ENCODE assay signal across 24 cellular contexts in the genomic region with DNA sequence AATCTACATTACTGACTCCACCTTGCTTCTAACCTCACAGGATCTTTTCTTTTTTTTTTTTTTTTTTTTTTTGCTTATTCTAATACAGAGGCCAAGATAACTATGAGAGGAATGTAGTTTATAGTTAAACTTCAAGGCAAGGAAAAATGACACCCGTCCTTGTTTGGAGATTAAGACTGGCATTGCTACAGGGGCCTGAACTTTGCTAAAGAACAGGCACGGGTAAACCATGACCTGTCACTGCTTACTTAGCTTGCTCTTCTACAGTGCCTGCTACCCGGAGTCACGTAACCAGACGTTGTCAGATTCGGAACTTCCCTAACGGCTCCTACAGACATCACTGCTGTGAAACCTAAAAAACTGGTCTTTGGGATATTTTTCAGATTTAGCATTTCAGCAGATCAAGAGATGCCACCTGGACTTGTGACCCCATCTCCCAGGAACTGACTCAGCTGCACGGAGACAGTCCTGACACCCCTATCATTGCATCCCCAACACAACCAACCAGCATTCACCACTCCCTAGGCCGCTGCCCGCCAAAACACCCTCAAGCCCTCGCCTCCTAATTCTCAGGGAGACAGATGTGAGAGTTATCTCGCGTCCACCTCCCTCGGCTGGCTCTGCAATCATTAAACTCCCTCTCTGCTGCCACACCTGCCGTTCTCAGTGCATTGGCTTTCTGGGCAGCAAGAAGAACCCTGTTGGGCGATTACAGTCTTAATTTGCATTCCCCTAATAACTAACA. TPM values are rescaled to one million over a fixed set of nuclear protein-coding genes. Genes with fewer than 3 reads are reported as not detected.
DNase-seq lines count a peak whose midpoint lies in the region; ATAC-seq and TF ChIP-seq lines count a peak whose summit lies in the region.
"Had no signal": no experiment of that assay in that cellular context is flagged by ENCODE, and none has a peak within 500 bp of the region (broad histone marks: within the 10 kb centered on the region; RNA-seq: fewer than 3 reads in every experiment).

No MANE protein-coding gene starts in this region.

- H3K27ac Mint-ChIP-seq in activated naive CD8-positive, alpha-beta T cell treated with anti-CD3 and anti-CD28 coated beads, Interleukin-2, amount 10 ng/mL, durations not matched to agents 7 days and 5 days, result no peak overlapping the region
- no peak overlapping the region for H3K27ac Mint-ChIP-seq in activated naive CD8-positive, alpha-beta T cell treated with anti-CD3 and anti-CD28 coated beads, Interleukin-2, amount 50 U/mL, for 24 hours
- H3K27ac Mint-ChIP-seq in chondrocyte (ENCODE audit: unreplicated experiment), result peak overlapping the region; percentile 41
- H3K27ac Mint-ChIP-seq in nephron progenitor cell, result peak overlapping the region; percentile 58
- H3K27ac Mint-ChIP-seq: activated CD4-positive, alpha-beta memory T cell treated with anti-CD3 and anti-CD28 coated beads, Interleukin-2, amount 10 ng/mL, durations not matched to agents 7 days and 5 days; activated naive CD4-positive, alpha-beta T cell treated with anti-CD3 and anti-CD28 coated beads, Interleukin-2, amount 50 U/mL, for 24 hours; B cell; effector memory CD8-positive, alpha-beta T cell had no signal

- no peaks in the 10 kb centered on the region for H3K27me3 ChIP-seq in suprapubic skin
- no peaks in the 10 kb centered on the region for H3K27me3 ChIP-seq in upper lobe of left lung
- H3K27me3 ChIP-seq: esophagus squamous epithelium, transverse colon had no signal

- H3K36me3 Mint-ChIP-seq in activated naive CD8-positive, alpha-beta T cell treated with anti-CD3 and anti-CD28 coated beads, Interleukin-2, amount 10 ng/mL, durations not matched to agents 7 days and 5 days, result peaks cover 3% of the 10 kb centered on the region
- H3K36me3 Mint-ChIP-seq in activated naive CD8-positive, alpha-beta T cell treated with anti-CD3 and anti-CD28 coated beads, Interleukin-2, amount 50 U/mL, for 24 hours (ENCODE audit: low read depth), result peaks cover 13% of the 10 kb centered on the region
- peaks cover 19% of the 10 kb centered on the region for H3K36me3 Mint-ChIP-seq in chondrocyte (ENCODE audit: low read depth)
- peaks cover 34% of the 10 kb centered on the region for H3K36me3 Mint-ChIP-seq in nephron progenitor cell (ENCODE audit: low read depth)

- H3K4me3 ChIP-seq in suprapubic skin (no peak overlapping the region), upper lobe of left lung (no peak overlapping the region)
- H3K4me3 ChIP-seq: esophagus squamous epithelium, HAP-1, transverse colon had no signal

- no peak for TF ChIP-seq CTCF in chondrocyte (IDR thresholded peaks at IDR 0.05)
- no peak for TF ChIP-seq CTCF in nephron progenitor cell (IDR thresholded peaks at IDR 0.05)
- TF ChIP-seq CTCF in suprapubic skin (IDR thresholded peaks at IDR 0.05), result no peak
- no peak for TF ChIP-seq CTCF in upper lobe of left lung (IDR thresholded peaks at IDR 0.05)
- no peak for TF ChIP-seq CTCF in GM13977 (IDR thresholded peaks at IDR 0.05; ENCODE audit: extremely low read depth, insufficient read depth, missing control alignments)

- H3K9me3 Mint-ChIP-seq in activated naive CD8-positive, alpha-beta T cell treated with anti-CD3 and anti-CD28 coated beads, Interleukin-2, amount 10 ng/mL, durations not matched to agents 7 days and 5 days, result no peaks in the 10 kb centered on the region
- no peaks in the 10 kb centered on the region for H3K9me3 Mint-ChIP-seq in activated naive CD8-positive, alpha-beta T cell treated with anti-CD3 and anti-CD28 coated beads, Interleukin-2, amount 50 U/mL, for 24 hours
- H3K9me3 Mint-ChIP-seq in chondrocyte (ENCODE audit: low read depth) (no peaks in the 10 kb centered on the region), nephron progenitor cell (no peaks in the 10 kb centered on the region)
- H3K9me3 Mint-ChIP-seq: activated CD4-positive, alpha-beta memory T cell treated with anti-CD3 and anti-CD28 coated beads, Interleukin-2, amount 10 ng/mL, durations not matched to agents 7 days and 5 days; activated naive CD4-positive, alpha-beta T cell treated with anti-CD3 and anti-CD28 coated beads, Interleukin-2, amount 50 U/mL, for 24 hours; activated T-cell treated with anti-CD3 and anti-CD28 coated beads, Interleukin-2, amount 50 U/mL, for 4 hours; effector memory CD8-positive, alpha-beta T cell had no signal

- TF ChIP-seq POLR2A in suprapubic skin (IDR thresholded peaks at IDR 0.05), result no peak
- TF ChIP-seq POLR2A in upper lobe of left lung (IDR thresholded peaks at IDR 0.05), result no peak

- no peak for ATAC-seq in activated naive CD8-positive, alpha-beta T cell treated with anti-CD3 and anti-CD28 coated beads, Interleukin-2, amount 10 ng/mL, durations not matched to agents 7 days and 5 days (ENCODE audit: low read depth)
- ATAC-seq in activated naive CD8-positive, alpha-beta T cell treated with anti-CD3 and anti-CD28 coated beads, Interleukin-2, amount 50 U/mL, for 24 hours, result no peak
- no peak for ATAC-seq in HG03159 (IDR thresholded peaks at IDR 0.05; ENCODE audit: unreplicated experiment)
- ATAC-seq in upper lobe of left lung (ENCODE audit: low FRiP score in 2 of 2), result no peak
- ATAC-seq: activated T-cell treated with anti-CD3 and anti-CD28 coated beads, Interleukin-2, amount 50 U/mL, for 4 hours; effector memory CD8-positive, alpha-beta T cell; left lobe of liver had no signal

- WGBS in suprapubic skin, result 88% methylated on average over 16 of the region's 16 CpGs
- 83 to 88% methylated on average over 16 of the region's 16 CpGs for WGBS in upper lobe of left lung, 2 donors

- H3K4me1 Mint-ChIP-seq in activated naive CD8-positive, alpha-beta T cell treated with anti-CD3 and anti-CD28 coated beads, Interleukin-2, amount 10 ng/mL, durations not matched to agents 7 days and 5 days, result no peaks in the 10 kb centered on the region
- H3K4me1 Mint-ChIP-seq in activated naive CD8-positive, alpha-beta T cell treated with anti-CD3 and anti-CD28 coated beads, Interleukin-2, amount 50 U/mL, for 24 hours, result peaks cover 12% of the 10 kb centered on the region
- H3K4me1 Mint-ChIP-seq in chondrocyte (ENCODE audit: low read depth), result peaks cover 13% of the 10 kb centered on the region
- peaks cover 37% of the 10 kb centered on the region for H3K4me1 Mint-ChIP-seq in nephron progenitor cell
- H3K4me1 Mint-ChIP-seq: activated naive CD4-positive, alpha-beta T cell treated with anti-CD3 and anti-CD28 coated beads, Interleukin-2, amount 50 U/mL, for 24 hours had no signal

- H3K4me1 ChIP-seq in suprapubic skin, result no peaks in the 10 kb centered on the region
- H3K4me1 ChIP-seq in upper lobe of left lung, result peaks cover 0 to 4% (median 0%) of the 10 kb centered on the region in 4 donors
- H3K4me1 ChIP-seq: esophagus squamous epithelium, HAP-1 had no signal

- H3K4me3 Mint-ChIP-seq in activated naive CD8-positive, alpha-beta T cell treated with anti-CD3 and anti-CD28 coated beads, Interleukin-2, amount 10 ng/mL, durations not matched to agents 7 days and 5 days, result no peak overlapping the region
- H3K4me3 Mint-ChIP-seq in activated naive CD8-positive, alpha-beta T cell treated with anti-CD3 and anti-CD28 coated beads, Interleukin-2, amount 50 U/mL, for 24 hours, result no peak overlapping the region
- no peak overlapping the region for H3K4me3 Mint-ChIP-seq in chondrocyte (ENCODE audit: unreplicated experiment)
- no peak overlapping the region for H3K4me3 Mint-ChIP-seq in nephron progenitor cell
- H3K4me3 Mint-ChIP-seq: activated CD4-positive, alpha-beta memory T cell treated with anti-CD3 and anti-CD28 coated beads, Interleukin-2, amount 10 ng/mL, durations not matched to agents 7 days and 5 days; activated naive CD4-positive, alpha-beta T cell treated with anti-CD3 and anti-CD28 coated beads, Interleukin-2, amount 50 U/mL, for 24 hours; activated T-cell treated with anti-CD3 and anti-CD28 coated beads, Interleukin-2, amount 50 U/mL, for 4 hours; B cell; effector memory CD8-positive, alpha-beta T cell had no signal

- DNase-seq in activated naive CD8-positive, alpha-beta T cell treated with anti-CD3 and anti-CD28 coated beads, Interleukin-2, amount 10 ng/mL, durations not matched to agents 7 days and 5 days, result peak; percentile 15
- DNase-seq in activated naive CD8-positive, alpha-beta T cell treated with anti-CD3 and anti-CD28 coated beads, Interleukin-2, amount 50 U/mL, for 24 hours, result no peak
- DNase-seq in chondrocyte (ENCODE audit: low spot score) (peak; percentile 57), nephron progenitor cell (no peak), suprapubic skin (ENCODE audit: low spot score in 2 of 2) (peak; percentile 41 to 59), upper lobe of left lung (no peak), GM13977 (ENCODE audit: low spot score) (no peak)
- DNase-seq: activated CD4-positive, alpha-beta memory T cell treated with anti-CD3 and anti-CD28 coated beads, Interleukin-2, amount 10 ng/mL, durations not matched to agents 7 days and 5 days; activated T-cell treated with anti-CD3 and anti-CD28 coated beads, Interleukin-2, amount 50 U/mL, for 4 hours; DND-41; effector memory CD8-positive, alpha-beta T cell; esophagus squamous epithelium; NCI-H1092 treated with DMSO at 0.1 percent for 48 hours; NCI-H446 treated with DMSO at 0.1 percent for 48 hours; NK-92 treated with Interleukin-12 subunit alpha and Interleukin-12 subunit beta, amount 100 ng/mL, for 24 hours; stimulated activated CD4-positive, alpha-beta T cell treated with anti-CD3 and anti-CD28 coated beads, Interleukin-1b, Interleukin-23, amount 100 ng/mL, for 48 hours; stimulated activated naive CD4-positive, alpha-beta T cell treated with Interleukin-2 at 50 U/mL for 16 hours; T1000; transverse colon had no signal

- no peaks in the 10 kb centered on the region for H3K27me3 Mint-ChIP-seq in activated naive CD8-positive, alpha-beta T cell treated with anti-CD3 and anti-CD28 coated beads, Interleukin-2, amount 10 ng/mL, durations not matched to agents 7 days and 5 days
- H3K27me3 Mint-ChIP-seq in activated naive CD8-positive, alpha-beta T cell treated with anti-CD3 and anti-CD28 coated beads, Interleukin-2, amount 50 U/mL, for 24 hours, result no peaks in the 10 kb centered on the region
- H3K27me3 Mint-ChIP-seq in chondrocyte (ENCODE audit: low read depth) (no peaks in the 10 kb centered on the region), nephron progenitor cell (ENCODE audit: low read depth, poor library complexity) (no peaks in the 10 kb centered on the region)
- H3K27me3 Mint-ChIP-seq: activated CD4-positive, alpha-beta memory T cell treated with anti-CD3 and anti-CD28 coated beads, Interleukin-2, amount 10 ng/mL, durations not matched to agents 7 days and 5 days; activated naive CD4-positive, alpha-beta T cell treated with anti-CD3 and anti-CD28 coated beads, Interleukin-2, amount 50 U/mL, for 24 hours; B cell; effector memory CD8-positive, alpha-beta T cell had no signal

- TF ChIP-seq EP300 in suprapubic skin (IDR thresholded peaks at IDR 0.05) (no peak), upper lobe of left lung (IDR thresholded peaks at IDR 0.05) (no peak)

- H3K36me3 ChIP-seq in suprapubic skin (peaks cover 22% of the 10 kb centered on the region), upper lobe of left lung (peaks cover 0 to 37% (median 15%) of the 10 kb centered on the region in 4 donors)
- H3K36me3 ChIP-seq: transverse colon had no signal

- H3K9me3 ChIP-seq in suprapubic skin, result no peaks in the 10 kb centered on the region
- H3K9me3 ChIP-seq in upper lobe of left lung, result no peaks in the 10 kb centered on the region
- H3K9me3 ChIP-seq: esophagus squamous epithelium, HAP-1, transverse colon had no signal

- POLR2A ChIA-PET in activated naive CD8-positive, alpha-beta T cell treated with anti-CD3 and anti-CD28 coated beads, Interleukin-2, amount 10 ng/mL, durations not matched to agents 7 days and 5 days (lab: Charles Lee), result no interaction called here

- in situ Hi-C loops in GM13977 (cut with MboI; ENCODE audit: low pct_unique_long_range_greater_than_20kb, low sequenced_read_pairs, unreplicated experiment), result loop anchor here (25.0 kb wide), 1 partner anchor 618 kb away; no protein-coding TSS in a partner anchor

- H3K27ac ChIP-seq in suprapubic skin, result no peak overlapping the region
- H3K27ac ChIP-seq in upper lobe of left lung, result no peak overlapping the region
- H3K27ac ChIP-seq: esophagus squamous epithelium had no signal

RNA-seq across cellular contexts. Expression of a gene that starts 27.5 kb away (rescaled TPM):
- 10 to 100 TPM; 72.7 to 82.6 TPM for total RNA-seq in activated naive CD8-positive, alpha-beta T cell treated with anti-CD3 and anti-CD28 coated beads, Interleukin-2, amount 10 ng/mL, durations not matched to agents 7 days and 5 days
- total RNA-seq in chondrocyte (22.7 to 31.0 TPM (median 23.8 TPM) in 3 replicates), suprapubic skin (10 to 100 TPM; 53.2 to 69.8 (median 62.2) TPM), upper lobe of left lung (100 to 1,000 TPM in 2 of 6 donors, 10 to 100 TPM in 4; 40.6 to 364 (median 65.6) TPM)

RNA-seq across cellular contexts. Expression of a gene that starts 36.8 kb away (rescaled TPM):
- total RNA-seq in activated naive CD8-positive, alpha-beta T cell treated with anti-CD3 and anti-CD28 coated beads, Interleukin-2, amount 10 ng/mL, durations not matched to agents 7 days and 5 days, result 10 to 100 TPM; 27.4 to 29.3 TPM
- total RNA-seq in chondrocyte (17.7 to 19.8 TPM (median 17.8 TPM) in 3 replicates), suprapubic skin (10 to 100 TPM; 11.3 to 41.8 (median 19.8) TPM), upper lobe of left lung (10 to 100 TPM in 5 of 6 donors, 1 to 10 TPM in 1; 9.4 to 27.0 (median 23.0) TPM)

RNA-seq across cellular contexts. Expression of a gene that starts 36.8 kb away (rescaled TPM):
- 10 to 100 TPM; 92.2 to 95.8 TPM for total RNA-seq in activated naive CD8-positive, alpha-beta T cell treated with anti-CD3 and anti-CD28 coated beads, Interleukin-2, amount 10 ng/mL, durations not matched to agents 7 days and 5 days
- total RNA-seq in chondrocyte (9.5 to 15.2 TPM (median 10.0 TPM) in 3 replicates), suprapubic skin (10 to 100 TPM; 24.1 to 39.4 (median 28.3) TPM), upper lobe of left lung (10 to 100 TPM in 5 of 6 donors, 1 to 10 TPM in 1; 6.3 to 23.2 (median 13.9) TPM)

Comparison
In these comparisons a context has a peak if more than half of its experiments do, and no peak if none do; other contexts are left out.
1. DNase-seq: peak in activated naive CD8-positive, alpha-beta T cell treated with anti-CD3 and anti-CD28 coated beads, Interleukin-2, amount 10 ng/mL, durations not matched to agents 7 days and 5 days (single experiment), chondrocyte (single experiment) and suprapubic skin (2 of 2); none in activated naive CD8-positive, alpha-beta T cell treated with anti-CD3 and anti-CD28 coated beads, Interleukin-2, amount 50 U/mL, for 24 hours (single experiment), nephron progenitor cell (single experiment), upper lobe of left lung (0 of 2) and GM13977 (single experiment).
2. H3K27ac Mint-ChIP-seq: peak in chondrocyte (single experiment) and nephron progenitor cell (single experiment); none in activated naive CD8-positive, alpha-beta T cell treated with anti-CD3 and anti-CD28 coated beads, Interleukin-2, amount 10 ng/mL, durations not matched to agents 7 days and 5 days (single experiment) and activated naive CD8-positive, alpha-beta T cell treated with anti-CD3 and anti-CD28 coated beads, Interleukin-2, amount 50 U/mL, for 24 hours (single experiment).